Comparison of ENCODE assay signal across 1 cellular context in genomic region chr13:73090116-73090811, GRCh38.
TF ChIP-seq lines count a peak whose summit lies in the region.

No MANE protein-coding gene starts in this region.

TF ChIP-seq in HEK293, 187 proteins besides CTCF, POLR2A, EP300 and RAD21 (continued from another document):
- TF ChIP-seq, protein P1, sequence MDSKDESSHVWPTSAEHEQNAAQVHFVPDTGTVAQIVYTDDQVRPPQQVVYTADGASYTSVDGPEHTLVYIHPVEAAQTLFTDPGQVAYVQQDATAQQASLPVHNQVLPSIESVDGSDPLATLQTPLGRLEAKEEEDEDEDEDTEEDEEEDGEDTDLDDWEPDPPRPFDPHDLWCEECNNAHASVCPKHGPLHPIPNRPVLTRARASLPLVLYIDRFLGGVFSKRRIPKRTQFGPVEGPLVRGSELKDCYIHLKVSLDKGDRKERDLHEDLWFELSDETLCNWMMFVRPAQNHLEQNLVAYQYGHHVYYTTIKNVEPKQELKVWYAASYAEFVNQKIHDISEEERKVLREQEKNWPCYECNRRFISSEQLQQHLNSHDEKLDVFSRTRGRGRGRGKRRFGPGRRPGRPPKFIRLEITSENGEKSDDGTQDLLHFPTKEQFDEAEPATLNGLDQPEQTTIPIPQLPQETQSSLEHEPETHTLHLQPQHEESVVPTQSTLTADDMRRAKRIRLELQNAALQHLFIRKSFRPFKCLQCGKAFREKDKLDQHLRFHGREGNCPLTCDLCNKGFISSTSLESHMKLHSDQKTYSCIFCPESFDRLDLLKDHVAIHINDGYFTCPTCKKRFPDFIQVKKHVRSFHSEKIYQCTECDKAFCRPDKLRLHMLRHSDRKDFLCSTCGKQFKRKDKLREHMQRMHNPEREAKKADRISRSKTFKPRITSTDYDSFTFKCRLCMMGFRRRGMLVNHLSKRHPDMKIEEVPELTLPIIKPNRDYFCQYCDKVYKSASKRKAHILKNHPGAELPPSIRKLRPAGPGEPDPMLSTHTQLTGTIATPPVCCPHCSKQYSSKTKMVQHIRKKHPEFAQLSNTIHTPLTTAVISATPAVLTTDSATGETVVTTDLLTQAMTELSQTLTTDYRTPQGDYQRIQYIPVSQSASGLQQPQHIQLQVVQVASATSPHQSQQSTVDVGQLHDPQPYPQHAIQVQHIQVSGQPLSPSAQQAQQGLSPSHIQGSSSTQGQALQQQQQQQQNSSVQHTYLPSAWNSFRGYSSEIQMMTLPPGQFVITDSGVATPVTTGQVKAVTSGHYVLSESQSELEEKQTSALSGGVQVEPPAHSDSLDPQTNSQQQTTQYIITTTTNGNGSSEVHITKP (tag by site-specific recombination; IDR thresholded peaks at IDR 0.05), result 0 out of 2 replicates have a peak, but pooled peaks have one; percentile 42
- TF ChIP-seq ZSCAN18 (tag by site-specific recombination; IDR thresholded peaks at IDR 0.05), result no peak
- no peak for TF ChIP-seq ZNF747 (tag by site-specific recombination; IDR thresholded peaks at IDR 0.05)
- no peak for TF ChIP-seq ZXDB (tag by site-specific recombination; IDR thresholded peaks at IDR 0.05)
- peak; percentile 46; the same call in 1 of the 2 replicates for TF ChIP-seq ZBTB17 (tag by site-specific recombination; IDR thresholded peaks at IDR 0.05)
- TF ChIP-seq WT1 (tag by site-specific recombination; IDR thresholded peaks at IDR 0.05), result peak; percentile 66
- TF ChIP-seq KLF7 (tag by site-specific recombination; IDR thresholded peaks at IDR 0.05; ENCODE audit: borderline replicate concordance), result no peak
- TF ChIP-seq ZNF777 (tag by site-specific recombination; IDR thresholded peaks at IDR 0.05; ENCODE audit: borderline replicate concordance), result no peak
- TF ChIP-seq ZNF707 (tag by site-specific recombination; IDR thresholded peaks at IDR 0.05), result no peak
- TF ChIP-seq, protein P2, sequence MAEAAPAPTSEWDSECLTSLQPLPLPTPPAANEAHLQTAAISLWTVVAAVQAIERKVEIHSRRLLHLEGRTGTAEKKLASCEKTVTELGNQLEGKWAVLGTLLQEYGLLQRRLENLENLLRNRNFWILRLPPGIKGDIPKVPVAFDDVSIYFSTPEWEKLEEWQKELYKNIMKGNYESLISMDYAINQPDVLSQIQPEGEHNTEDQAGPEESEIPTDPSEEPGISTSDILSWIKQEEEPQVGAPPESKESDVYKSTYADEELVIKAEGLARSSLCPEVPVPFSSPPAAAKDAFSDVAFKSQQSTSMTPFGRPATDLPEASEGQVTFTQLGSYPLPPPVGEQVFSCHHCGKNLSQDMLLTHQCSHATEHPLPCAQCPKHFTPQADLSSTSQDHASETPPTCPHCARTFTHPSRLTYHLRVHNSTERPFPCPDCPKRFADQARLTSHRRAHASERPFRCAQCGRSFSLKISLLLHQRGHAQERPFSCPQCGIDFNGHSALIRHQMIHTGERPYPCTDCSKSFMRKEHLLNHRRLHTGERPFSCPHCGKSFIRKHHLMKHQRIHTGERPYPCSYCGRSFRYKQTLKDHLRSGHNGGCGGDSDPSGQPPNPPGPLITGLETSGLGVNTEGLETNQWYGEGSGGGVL (tag by site-specific recombination; IDR thresholded peaks at IDR 0.05), result no peak
- TF ChIP-seq EGR2 (tag by site-specific recombination; IDR thresholded peaks at IDR 0.05; ENCODE audit: low read depth), result no peak
- TF ChIP-seq ZNF248 (tag by site-specific recombination; IDR thresholded peaks at IDR 0.05), result no peak
- TF ChIP-seq, protein P3, sequence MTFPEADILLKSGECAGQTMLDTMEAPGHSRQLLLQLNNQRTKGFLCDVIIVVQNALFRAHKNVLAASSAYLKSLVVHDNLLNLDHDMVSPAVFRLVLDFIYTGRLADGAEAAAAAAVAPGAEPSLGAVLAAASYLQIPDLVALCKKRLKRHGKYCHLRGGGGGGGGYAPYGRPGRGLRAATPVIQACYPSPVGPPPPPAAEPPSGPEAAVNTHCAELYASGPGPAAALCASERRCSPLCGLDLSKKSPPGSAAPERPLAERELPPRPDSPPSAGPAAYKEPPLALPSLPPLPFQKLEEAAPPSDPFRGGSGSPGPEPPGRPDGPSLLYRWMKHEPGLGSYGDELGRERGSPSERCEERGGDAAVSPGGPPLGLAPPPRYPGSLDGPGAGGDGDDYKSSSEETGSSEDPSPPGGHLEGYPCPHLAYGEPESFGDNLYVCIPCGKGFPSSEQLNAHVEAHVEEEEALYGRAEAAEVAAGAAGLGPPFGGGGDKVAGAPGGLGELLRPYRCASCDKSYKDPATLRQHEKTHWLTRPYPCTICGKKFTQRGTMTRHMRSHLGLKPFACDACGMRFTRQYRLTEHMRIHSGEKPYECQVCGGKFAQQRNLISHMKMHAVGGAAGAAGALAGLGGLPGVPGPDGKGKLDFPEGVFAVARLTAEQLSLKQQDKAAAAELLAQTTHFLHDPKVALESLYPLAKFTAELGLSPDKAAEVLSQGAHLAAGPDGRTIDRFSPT (tag by site-specific recombination; IDR thresholded peaks at IDR 0.05), result peak; percentile 78
- peak; percentile 86 for TF ChIP-seq SP7 (tag by site-specific recombination; IDR thresholded peaks at IDR 0.05)
- peak; percentile 72; the same call in 1 of the 2 replicates for TF ChIP-seq TRIM28 (IDR thresholded peaks at IDR 0.05; ENCODE audit: borderline replicate concordance, low read length)
- 0 out of 2 replicates have a peak, but pooled peaks have one; percentile 16 for TF ChIP-seq INSM2 (tag by site-specific recombination; IDR thresholded peaks at IDR 0.05)
- no peak for TF ChIP-seq REPIN1 (tag by site-specific recombination; IDR thresholded peaks at IDR 0.05; ENCODE audit: low read depth)
- TF ChIP-seq ELK4 (IDR thresholded peaks at IDR 0.05; ENCODE audit: borderline replicate concordance, low read depth, low read length), result no peak
- peak; percentile 56 for TF ChIP-seq ZNF518A (tag by site-specific recombination; conservative IDR thresholded peaks at IDR 0.05; ENCODE audit: low read depth)
- peak; percentile 82 for TF ChIP-seq ZNF366 (tag by site-specific recombination; conservative IDR thresholded peaks at IDR 0.05)
- TF ChIP-seq, protein P4, sequence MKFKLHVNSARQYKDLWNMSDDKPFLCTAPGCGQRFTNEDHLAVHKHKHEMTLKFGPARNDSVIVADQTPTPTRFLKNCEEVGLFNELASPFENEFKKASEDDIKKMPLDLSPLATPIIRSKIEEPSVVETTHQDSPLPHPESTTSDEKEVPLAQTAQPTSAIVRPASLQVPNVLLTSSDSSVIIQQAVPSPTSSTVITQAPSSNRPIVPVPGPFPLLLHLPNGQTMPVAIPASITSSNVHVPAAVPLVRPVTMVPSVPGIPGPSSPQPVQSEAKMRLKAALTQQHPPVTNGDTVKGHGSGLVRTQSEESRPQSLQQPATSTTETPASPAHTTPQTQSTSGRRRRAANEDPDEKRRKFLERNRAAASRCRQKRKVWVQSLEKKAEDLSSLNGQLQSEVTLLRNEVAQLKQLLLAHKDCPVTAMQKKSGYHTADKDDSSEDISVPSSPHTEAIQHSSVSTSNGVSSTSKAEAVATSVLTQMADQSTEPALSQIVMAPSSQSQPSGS (tag by site-specific recombination; IDR thresholded peaks at IDR 0.05; ENCODE audit: low read depth), result peak; percentile 85
- TF ChIP-seq SETDB1 (IDR thresholded peaks at IDR 0.05; ENCODE audit: insufficient read length, low read length), result peak; percentile 48
- TF ChIP-seq ZBTB21 (tag by site-specific recombination; IDR thresholded peaks at IDR 0.05), result no peak
- TF ChIP-seq ZEB2 (tag by site-specific recombination; IDR thresholded peaks at IDR 0.05), result peak; percentile 74
